In the genomic region with DNA sequence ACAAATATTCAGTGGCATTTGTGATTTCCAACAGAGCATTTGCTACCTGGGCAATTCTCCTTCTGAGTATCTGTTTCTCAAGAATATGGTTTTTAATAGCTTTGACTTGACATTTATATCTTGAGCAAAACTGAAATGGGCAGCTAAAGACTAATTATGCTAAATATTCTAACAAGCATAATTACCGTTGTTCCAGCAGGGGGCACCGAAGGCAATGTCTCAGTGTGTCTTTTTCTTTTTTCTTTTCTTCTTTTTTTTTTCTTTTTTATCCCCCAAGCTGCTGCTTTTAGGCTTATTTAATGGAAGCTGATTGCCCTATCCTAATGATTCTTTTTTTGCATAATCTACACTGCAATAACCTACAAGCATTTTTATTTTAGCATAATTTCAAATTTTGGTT, we compare ENCODE assay signal across 9 cellular contexts.
DNase-seq lines count a peak whose midpoint lies in the region; ATAC-seq, FAIRE-seq and TF ChIP-seq lines count a peak whose summit lies in the region.
"Had no signal": no experiment of that assay in that cellular context is flagged by ENCODE, and none has a peak within 500 bp of the region (broad histone marks: within the 10 kb centered on the region; RNA-seq: fewer than 3 reads in every experiment).

No MANE protein-coding gene starts in this region.

- H3K9me3 ChIP-seq in MG63: no peaks in the 10 kb centered on the region
- no peaks in the 10 kb centered on the region for H3K9me3 ChIP-seq in adrenal gland (replicated peaks in 1 of 3)
- H3K9me3 ChIP-seq in right lobe of liver: no peaks in the 10 kb centered on the region

- WGBS in adrenal gland, 4 donors: 13 to 24% (median 21%) methylated on average over 2 of the region's 2 CpGs
- 11% methylated on average over 2 of the region's 2 CpGs for WGBS in right lobe of liver (ENCODE audit: insufficient coverage, low coverage, low lambda C conversion rate, missing lambda C conversion rate)

- H3K36me3 Mint-ChIP-seq in activated T-cell treated with anti-CD3 and anti-CD28 coated beads, Interleukin-2, amount 50 U/mL, for 4 hours (ENCODE audit: insufficient read depth): no peaks in the 10 kb centered on the region
- H3K36me3 Mint-ChIP-seq: activated naive CD8-positive, alpha-beta T cell treated with anti-CD3 and anti-CD28 coated beads, Interleukin-2, amount 10 ng/mL, durations not matched to agents 7 days and 5 days had no signal

- DNase-seq in activated T-cell treated with anti-CD3 and anti-CD28 coated beads for 48 hours (ENCODE audit: low read depth) (peak; percentile 5), MG63 (peak; percentile 12), adrenal gland (peak in 2 of 7 donors; percentile 20 to 29), right lobe of liver (no peak), RCC 7860 (ENCODE audit: low spot score) (no peak)
- no peak for DNase-seq in activated T-cell treated with anti-CD3 and anti-CD28 coated beads, Interleukin-2, amount 50 U/mL, for 4 hours
- no peak for DNase-seq in central memory CD4-positive, alpha-beta T cell
- DNase-seq: activated naive CD8-positive, alpha-beta T cell treated with anti-CD3 and anti-CD28 coated beads, Interleukin-2, amount 10 ng/mL, durations not matched to agents 7 days and 5 days had no signal

- H3K27me3 ChIP-seq in MG63 (no peaks in the 10 kb centered on the region), adrenal gland (no peaks in the 10 kb centered on the region), right lobe of liver (no peaks in the 10 kb centered on the region)

- H3K4me3 Mint-ChIP-seq in activated T-cell treated with anti-CD3 and anti-CD28 coated beads, Interleukin-2, amount 50 U/mL, for 4 hours: no peak overlapping the region
- H3K4me3 Mint-ChIP-seq: activated naive CD8-positive, alpha-beta T cell treated with anti-CD3 and anti-CD28 coated beads, Interleukin-2, amount 10 ng/mL, durations not matched to agents 7 days and 5 days had no signal

- no peak overlapping the region for H3K4me3 ChIP-seq in MG63
- H3K4me3 ChIP-seq in adrenal gland: no peak overlapping the region
- H3K4me3 ChIP-seq in right lobe of liver: no peak overlapping the region

- no peak for ATAC-seq in activated T-cell treated with anti-CD3 and anti-CD28 coated beads, Interleukin-2, amount 50 U/mL, for 4 hours
- ATAC-seq in right lobe of liver (no peak), HG03469 (IDR thresholded peaks at IDR 0.05; ENCODE audit: unreplicated experiment) (no peak)

- no peaks in the 10 kb centered on the region for H3K4me1 Mint-ChIP-seq in activated T-cell treated with anti-CD3 and anti-CD28 coated beads, Interleukin-2, amount 50 U/mL, for 4 hours (ENCODE audit: low read depth)
- H3K4me1 Mint-ChIP-seq: activated naive CD8-positive, alpha-beta T cell treated with anti-CD3 and anti-CD28 coated beads, Interleukin-2, amount 10 ng/mL, durations not matched to agents 7 days and 5 days had no signal

- H3K27ac ChIP-seq in adrenal gland (no peak overlapping the region), right lobe of liver (no peak overlapping the region)

- no peaks in the 10 kb centered on the region for H3K27me3 Mint-ChIP-seq in activated T-cell treated with anti-CD3 and anti-CD28 coated beads, Interleukin-2, amount 50 U/mL, for 4 hours (ENCODE audit: low read depth)

- intact Hi-C loops in adrenal gland (cut with DNase I) (no loop called here), right lobe of liver (cut with DNase I) (no loop called here)

- no peak for FAIRE-seq in RCC 7860 (lab: Jason Lieb, UNC)

- TF ChIP-seq CTCF in adrenal gland (IDR thresholded peaks at IDR 0.05) (peak in 4 of 6 experiments; percentile 32 to 45 (median 38)), right lobe of liver (IDR thresholded peaks at IDR 0.05) (peak; percentile 27 to 55 (median 53))

- H3K4me1 ChIP-seq in adrenal gland (replicated peaks in 1 of 2) (no peaks in the 10 kb centered on the region), right lobe of liver (no peaks in the 10 kb centered on the region)

- H3K36me3 ChIP-seq in MG63 (no peaks in the 10 kb centered on the region), adrenal gland (replicated peaks in 1 of 2) (no peaks in the 10 kb centered on the region), right lobe of liver (no peaks in the 10 kb centered on the region)

- H3K9me3 Mint-ChIP-seq in activated T-cell treated with anti-CD3 and anti-CD28 coated beads, Interleukin-2, amount 50 U/mL, for 4 hours: no peaks in the 10 kb centered on the region

- no peak for TF ChIP-seq POLR2A in adrenal gland (IDR thresholded peaks at IDR 0.05)
- no peak for TF ChIP-seq POLR2A in right lobe of liver (IDR thresholded peaks at IDR 0.05)

Comparison
In these comparisons a context has a peak if more than half of its experiments do, and no peak if none do; other contexts are left out.
1. DNase-seq: peak in activated T-cell treated with anti-CD3 and anti-CD28 coated beads for 48 hours (single experiment) and MG63 (single experiment); none in activated T-cell treated with anti-CD3 and anti-CD28 coated beads, Interleukin-2, amount 50 U/mL, for 4 hours (single experiment), right lobe of liver (0 of 3), RCC 7860 (single experiment) and central memory CD4-positive, alpha-beta T cell (single experiment).